ENCODE assay signal across 1 cellular context in the genomic region with DNA sequence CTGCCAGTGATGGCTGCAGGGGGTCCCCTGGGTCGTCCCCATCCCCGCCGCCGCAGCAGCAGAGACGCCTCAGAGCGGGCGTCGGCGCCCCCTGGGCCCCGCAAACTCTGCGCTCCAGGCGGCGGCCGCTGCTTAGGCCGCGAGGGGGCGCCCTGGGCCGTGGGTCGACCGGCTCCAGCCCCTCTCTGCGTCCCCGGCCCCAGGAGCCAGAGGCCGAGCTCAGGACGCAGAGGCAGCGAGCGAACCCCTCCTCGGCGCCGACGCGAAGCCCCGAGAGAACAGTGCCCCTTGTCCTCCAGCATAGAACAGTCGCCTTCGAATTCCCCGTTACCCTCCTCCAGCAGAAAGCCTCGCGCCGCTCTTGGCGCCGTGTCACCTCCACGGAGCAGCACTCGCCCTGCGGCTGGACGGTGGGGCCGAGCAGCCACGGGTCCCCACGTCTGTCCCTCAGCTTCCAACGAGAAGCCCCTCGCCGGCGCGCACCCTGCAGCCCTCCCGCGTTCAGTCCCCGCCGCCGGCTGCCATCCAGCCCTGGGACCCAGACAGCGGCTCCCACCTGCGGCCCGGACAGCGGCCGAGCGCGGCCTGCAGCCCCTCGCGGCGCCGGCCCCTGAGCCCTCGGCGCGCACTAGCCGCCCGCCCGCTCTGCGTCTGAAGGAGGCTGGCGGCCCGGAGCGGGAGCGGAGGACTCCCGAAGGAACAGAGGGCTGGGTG.
TF ChIP-seq lines count a peak whose summit lies in the region.

No MANE protein-coding gene starts in this region.

TF ChIP-seq in K562, 482 proteins besides CTCF, POLR2A, EP300 and RAD21 (continued from another document and continues in another):
- TF ChIP-seq, protein P1, sequence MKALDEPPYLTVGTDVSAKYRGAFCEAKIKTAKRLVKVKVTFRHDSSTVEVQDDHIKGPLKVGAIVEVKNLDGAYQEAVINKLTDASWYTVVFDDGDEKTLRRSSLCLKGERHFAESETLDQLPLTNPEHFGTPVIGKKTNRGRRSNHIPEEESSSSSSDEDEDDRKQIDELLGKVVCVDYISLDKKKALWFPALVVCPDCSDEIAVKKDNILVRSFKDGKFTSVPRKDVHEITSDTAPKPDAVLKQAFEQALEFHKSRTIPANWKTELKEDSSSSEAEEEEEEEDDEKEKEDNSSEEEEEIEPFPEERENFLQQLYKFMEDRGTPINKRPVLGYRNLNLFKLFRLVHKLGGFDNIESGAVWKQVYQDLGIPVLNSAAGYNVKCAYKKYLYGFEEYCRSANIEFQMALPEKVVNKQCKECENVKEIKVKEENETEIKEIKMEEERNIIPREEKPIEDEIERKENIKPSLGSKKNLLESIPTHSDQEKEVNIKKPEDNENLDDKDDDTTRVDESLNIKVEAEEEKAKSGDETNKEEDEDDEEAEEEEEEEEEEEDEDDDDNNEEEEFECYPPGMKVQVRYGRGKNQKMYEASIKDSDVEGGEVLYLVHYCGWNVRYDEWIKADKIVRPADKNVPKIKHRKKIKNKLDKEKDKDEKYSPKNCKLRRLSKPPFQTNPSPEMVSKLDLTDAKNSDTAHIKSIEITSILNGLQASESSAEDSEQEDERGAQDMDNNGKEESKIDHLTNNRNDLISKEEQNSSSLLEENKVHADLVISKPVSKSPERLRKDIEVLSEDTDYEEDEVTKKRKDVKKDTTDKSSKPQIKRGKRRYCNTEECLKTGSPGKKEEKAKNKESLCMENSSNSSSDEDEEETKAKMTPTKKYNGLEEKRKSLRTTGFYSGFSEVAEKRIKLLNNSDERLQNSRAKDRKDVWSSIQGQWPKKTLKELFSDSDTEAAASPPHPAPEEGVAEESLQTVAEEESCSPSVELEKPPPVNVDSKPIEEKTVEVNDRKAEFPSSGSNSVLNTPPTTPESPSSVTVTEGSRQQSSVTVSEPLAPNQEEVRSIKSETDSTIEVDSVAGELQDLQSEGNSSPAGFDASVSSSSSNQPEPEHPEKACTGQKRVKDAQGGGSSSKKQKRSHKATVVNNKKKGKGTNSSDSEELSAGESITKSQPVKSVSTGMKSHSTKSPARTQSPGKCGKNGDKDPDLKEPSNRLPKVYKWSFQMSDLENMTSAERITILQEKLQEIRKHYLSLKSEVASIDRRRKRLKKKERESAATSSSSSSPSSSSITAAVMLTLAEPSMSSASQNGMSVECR (CRISPR knock-in tag; IDR thresholded peaks at IDR 0.05), result peak; percentile 54; the same call in 1 of the 2 replicates
- TF ChIP-seq CCNT2 (IDR thresholded peaks at IDR 0.05; ENCODE audit: borderline replicate concordance, extremely low read depth, insufficient read length, low read depth, low read length) (peak; percentile 73), HNRNPK (IDR thresholded peaks at IDR 0.05; ENCODE audit: low read depth, low read length, poor library complexity, severe bottlenecking) (no peak), BRD9 (IDR thresholded peaks at IDR 0.05; ENCODE audit: low read depth, partially characterized antibody) (no peak), HMGN3 (IDR thresholded peaks at IDR 0.05; ENCODE audit: borderline replicate concordance, extremely low read depth, insufficient read length, low read depth, low read length) (peak; percentile 36), CHCHD3 (CRISPR knock-in tag; IDR thresholded peaks at IDR 0.05) (no peak), ARID2 (IDR thresholded peaks at IDR 0.05) (0 out of 2 replicates have a peak, but pooled peaks have one; percentile 41), CBFA2T3 (IDR thresholded peaks at IDR 0.05) (no peak), CHD1 (IDR thresholded peaks at IDR 0.05; ENCODE audit: low read length) (peak; percentile 82), RBM25 (IDR thresholded peaks at IDR 0.05; ENCODE audit: low read depth, low read length, severe bottlenecking) (peak; percentile 5), PRMT5 (CRISPR knock-in tag; IDR thresholded peaks at IDR 0.05) (no peak), TAF9B (IDR thresholded peaks at IDR 0.05; ENCODE audit: partially characterized antibody) (no peak), SOX6 (IDR thresholded peaks at IDR 0.05) (0 out of 2 replicates have a peak, but pooled peaks have one; percentile 11), ZBTB7A (IDR thresholded peaks at IDR 0.05; ENCODE audit: borderline replicate concordance, control insufficient read depth, low read depth, low read length) (peak; percentile 96), ZNF274 (IDR thresholded peaks at IDR 0.05; ENCODE audit: borderline replicate concordance, low read depth, low read length) (no peak), TGIF2 (CRISPR knock-in tag; IDR thresholded peaks at IDR 0.05) (no peak), ZNF24 (IDR thresholded peaks at IDR 0.05) (peak; percentile 31; the same call in 1 of the 2 replicates), KDM4B (IDR thresholded peaks at IDR 0.05; ENCODE audit: borderline replicate concordance in 2 of 2, low read depth in 1 of 2) (no peak), CTBP1 (IDR thresholded peaks at IDR 0.05; ENCODE audit: borderline replicate concordance) (peak; percentile 61; the same call in 1 of the 2 replicates), KDM2B (CRISPR knock-in tag; IDR thresholded peaks at IDR 0.05) (no peak), ILK (tag; IDR thresholded peaks at IDR 0.05; ENCODE audit: borderline replicate concordance, low read depth) (no peak), SETDB1 (IDR thresholded peaks at IDR 0.05; ENCODE audit: low read length) (no peak), NRF1 (conservative IDR thresholded peaks at IDR 0.05 in 1 of 2, IDR thresholded peaks at IDR 0.05 in 1 of 2) (peak in 1 of 2 experiments; percentile 12; a peak in 1 of 4 replicates), PHF21A (IDR thresholded peaks at IDR 0.05; ENCODE audit: borderline replicate concordance, low read depth) (no peak), KAT8 (IDR thresholded peaks at IDR 0.05; ENCODE audit: low read depth) (no peak), ZC3H4 (CRISPR knock-in tag; IDR thresholded peaks at IDR 0.05; ENCODE audit: borderline replicate concordance) (0 out of 2 replicates have a peak, but pooled peaks have one; percentile 7)
- TF ChIP-seq, protein P2, sequence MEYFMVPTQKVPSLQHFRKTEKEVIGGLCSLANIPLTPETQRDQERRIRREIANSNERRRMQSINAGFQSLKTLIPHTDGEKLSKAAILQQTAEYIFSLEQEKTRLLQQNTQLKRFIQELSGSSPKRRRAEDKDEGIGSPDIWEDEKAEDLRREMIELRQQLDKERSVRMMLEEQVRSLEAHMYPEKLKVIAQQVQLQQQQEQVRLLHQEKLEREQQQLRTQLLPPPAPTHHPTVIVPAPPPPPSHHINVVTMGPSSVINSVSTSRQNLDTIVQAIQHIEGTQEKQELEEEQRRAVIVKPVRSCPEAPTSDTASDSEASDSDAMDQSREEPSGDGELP (CRISPR knock-in tag; IDR thresholded peaks at IDR 0.05; ENCODE audit: borderline replicate concordance), result peak; percentile 31; the same call in 1 of the 2 replicates
- TF ChIP-seq, protein P3, sequence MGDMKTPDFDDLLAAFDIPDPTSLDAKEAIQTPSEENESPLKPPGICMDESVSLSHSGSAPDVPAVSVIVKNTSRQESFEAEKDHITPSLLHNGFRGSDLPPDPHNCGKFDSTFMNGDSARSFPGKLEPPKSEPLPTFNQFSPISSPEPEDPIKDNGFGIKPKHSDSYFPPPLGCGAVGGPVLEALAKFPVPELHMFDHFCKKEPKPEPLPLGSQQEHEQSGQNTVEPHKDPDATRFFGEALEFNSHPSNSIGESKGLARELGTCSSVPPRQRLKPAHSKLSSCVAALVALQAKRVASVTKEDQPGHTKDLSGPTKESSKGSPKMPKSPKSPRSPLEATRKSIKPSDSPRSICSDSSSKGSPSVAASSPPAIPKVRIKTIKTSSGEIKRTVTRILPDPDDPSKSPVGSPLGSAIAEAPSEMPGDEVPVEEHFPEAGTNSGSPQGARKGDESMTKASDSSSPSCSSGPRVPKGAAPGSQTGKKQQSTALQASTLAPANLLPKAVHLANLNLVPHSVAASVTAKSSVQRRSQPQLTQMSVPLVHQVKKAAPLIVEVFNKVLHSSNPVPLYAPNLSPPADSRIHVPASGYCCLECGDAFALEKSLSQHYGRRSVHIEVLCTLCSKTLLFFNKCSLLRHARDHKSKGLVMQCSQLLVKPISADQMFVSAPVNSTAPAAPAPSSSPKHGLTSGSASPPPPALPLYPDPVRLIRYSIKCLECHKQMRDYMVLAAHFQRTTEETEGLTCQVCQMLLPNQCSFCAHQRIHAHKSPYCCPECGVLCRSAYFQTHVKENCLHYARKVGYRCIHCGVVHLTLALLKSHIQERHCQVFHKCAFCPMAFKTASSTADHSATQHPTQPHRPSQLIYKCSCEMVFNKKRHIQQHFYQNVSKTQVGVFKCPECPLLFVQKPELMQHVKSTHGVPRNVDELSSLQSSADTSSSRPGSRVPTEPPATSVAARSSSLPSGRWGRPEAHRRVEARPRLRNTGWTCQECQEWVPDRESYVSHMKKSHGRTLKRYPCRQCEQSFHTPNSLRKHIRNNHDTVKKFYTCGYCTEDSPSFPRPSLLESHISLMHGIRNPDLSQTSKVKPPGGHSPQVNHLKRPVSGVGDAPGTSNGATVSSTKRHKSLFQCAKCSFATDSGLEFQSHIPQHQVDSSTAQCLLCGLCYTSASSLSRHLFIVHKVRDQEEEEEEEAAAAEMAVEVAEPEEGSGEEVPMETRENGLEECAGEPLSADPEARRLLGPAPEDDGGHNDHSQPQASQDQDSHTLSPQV (IDR thresholded peaks at IDR 0.05), result 0 out of 2 replicates have a peak, but pooled peaks have one; percentile 17
- TF ChIP-seq, protein P4, sequence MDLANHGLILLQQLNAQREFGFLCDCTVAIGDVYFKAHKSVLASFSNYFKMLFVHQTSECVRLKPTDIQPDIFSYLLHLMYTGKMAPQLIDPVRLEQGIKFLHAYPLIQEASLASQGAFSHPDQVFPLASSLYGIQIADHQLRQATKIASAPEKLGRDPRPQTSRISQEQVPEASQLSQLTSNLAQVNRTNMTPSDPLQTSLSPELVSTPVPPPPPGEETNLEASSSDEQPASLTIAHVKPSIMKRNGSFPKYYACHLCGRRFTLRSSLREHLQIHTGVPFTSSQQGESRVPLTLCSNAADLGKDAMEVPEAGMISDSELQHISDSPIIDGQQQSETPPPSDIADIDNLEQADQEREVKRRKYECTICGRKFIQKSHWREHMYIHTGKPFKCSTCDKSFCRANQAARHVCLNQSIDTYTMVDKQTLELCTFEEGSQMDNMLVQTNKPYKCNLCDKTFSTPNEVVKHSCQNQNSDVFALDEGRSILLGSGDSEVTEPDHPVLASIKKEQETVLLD (IDR thresholded peaks at IDR 0.05), result no peak
- TF ChIP-seq, protein P5, sequence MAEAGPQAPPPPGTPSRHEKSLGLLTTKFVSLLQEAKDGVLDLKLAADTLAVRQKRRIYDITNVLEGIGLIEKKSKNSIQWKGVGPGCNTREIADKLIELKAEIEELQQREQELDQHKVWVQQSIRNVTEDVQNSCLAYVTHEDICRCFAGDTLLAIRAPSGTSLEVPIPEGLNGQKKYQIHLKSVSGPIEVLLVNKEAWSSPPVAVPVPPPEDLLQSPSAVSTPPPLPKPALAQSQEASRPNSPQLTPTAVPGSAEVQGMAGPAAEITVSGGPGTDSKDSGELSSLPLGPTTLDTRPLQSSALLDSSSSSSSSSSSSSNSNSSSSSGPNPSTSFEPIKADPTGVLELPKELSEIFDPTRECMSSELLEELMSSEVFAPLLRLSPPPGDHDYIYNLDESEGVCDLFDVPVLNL (CRISPR knock-in tag; IDR thresholded peaks at IDR 0.05; ENCODE audit: low read depth), result 0 out of 2 replicates have a peak, but pooled peaks have one; percentile 30
- TF ChIP-seq, protein P6, sequence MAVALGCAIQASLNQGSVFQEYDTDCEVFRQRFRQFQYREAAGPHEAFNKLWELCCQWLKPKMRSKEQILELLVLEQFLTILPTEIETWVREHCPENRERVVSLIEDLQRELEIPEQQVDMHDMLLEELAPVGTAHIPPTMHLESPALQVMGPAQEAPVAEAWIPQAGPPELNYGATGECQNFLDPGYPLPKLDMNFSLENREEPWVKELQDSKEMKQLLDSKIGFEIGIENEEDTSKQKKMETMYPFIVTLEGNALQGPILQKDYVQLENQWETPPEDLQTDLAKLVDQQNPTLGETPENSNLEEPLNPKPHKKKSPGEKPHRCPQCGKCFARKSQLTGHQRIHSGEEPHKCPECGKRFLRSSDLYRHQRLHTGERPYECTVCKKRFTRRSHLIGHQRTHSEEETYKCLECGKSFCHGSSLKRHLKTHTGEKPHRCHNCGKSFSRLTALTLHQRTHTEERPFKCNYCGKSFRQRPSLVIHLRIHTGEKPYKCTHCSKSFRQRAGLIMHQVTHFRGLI (CRISPR knock-in tag; IDR thresholded peaks at IDR 0.05), result no peak
